In genomic region chr4:173121044-173121685, GRCh38 we compare ENCODE assay signal across 8 cellular contexts.
DNase-seq lines count a peak whose midpoint lies in the region; ATAC-seq lines count a peak whose summit lies in the region.

No MANE protein-coding gene starts in this region.

- peak; percentile 89 for ATAC-seq in GM19035 (IDR thresholded peaks at IDR 0.05; ENCODE audit: unreplicated experiment)
- peak; percentile 100 for ATAC-seq in HG03066 (IDR thresholded peaks at IDR 0.05; ENCODE audit: low read depth, unreplicated experiment)

- no peaks in the 10 kb centered on the region for H3K36me3 Mint-ChIP-seq in activated naive CD4-positive, alpha-beta T cell treated with anti-CD3 and anti-CD28 coated beads, Interleukin-2, amount 10 ng/mL, durations not matched to agents 7 days and 5 days

- no peaks in the 10 kb centered on the region for H3K27me3 Mint-ChIP-seq in activated naive CD4-positive, alpha-beta T cell treated with anti-CD3 and anti-CD28 coated beads, Interleukin-2, amount 10 ng/mL, durations not matched to agents 7 days and 5 days

- H3K27ac Mint-ChIP-seq in activated naive CD4-positive, alpha-beta T cell treated with anti-CD3 and anti-CD28 coated beads, Interleukin-2, amount 10 ng/mL, durations not matched to agents 7 days and 5 days, result no peak overlapping the region

- CTCF ChIA-PET in activated naive CD4-positive, alpha-beta T cell treated with anti-CD3 and anti-CD28 coated beads, Interleukin-2, amount 10 ng/mL, durations not matched to agents 7 days and 5 days (lab: Charles Lee), result interaction anchor here (0.7 kb wide), 1 partner anchor 270 kb away, joined by 3 read pairs; no protein-coding TSS in a partner anchor

- H3K4me1 Mint-ChIP-seq in activated naive CD4-positive, alpha-beta T cell treated with anti-CD3 and anti-CD28 coated beads, Interleukin-2, amount 10 ng/mL, durations not matched to agents 7 days and 5 days, result peaks cover 3% of the 10 kb centered on the region

- peak; percentile 60 for DNase-seq in COR-L47 (lab: John Stamatoyannopoulos, UW)
- peak; percentile 58 for DNase-seq in OCI-M1 (lab: John Stamatoyannopoulos, UW)
- peak; percentile 48 for DNase-seq in iPS-NIHi7 (ENCODE audit: extremely low spot score)
- DNase-seq in retina, result no peak
- no peak for DNase-seq in activated naive CD4-positive, alpha-beta T cell treated with anti-CD3 and anti-CD28 coated beads, Interleukin-2, amount 10 ng/mL, durations not matched to agents 7 days and 5 days
- no peak for DNase-seq in effector CD8-positive, alpha-beta T cell (lab: John Stamatoyannopoulos, UW)

- peaks cover 3% of the 10 kb centered on the region for H3K9me3 Mint-ChIP-seq in activated naive CD4-positive, alpha-beta T cell treated with anti-CD3 and anti-CD28 coated beads, Interleukin-2, amount 10 ng/mL, durations not matched to agents 7 days and 5 days

- no peak overlapping the region for H3K4me3 Mint-ChIP-seq in activated naive CD4-positive, alpha-beta T cell treated with anti-CD3 and anti-CD28 coated beads, Interleukin-2, amount 10 ng/mL, durations not matched to agents 7 days and 5 days

Comparison
In these comparisons a context has a peak if more than half of its experiments do, and no peak if none do; other contexts are left out.
1. DNase-seq: peak in COR-L47 (single experiment), OCI-M1 (single experiment) and iPS-NIHi7 (single experiment); none in retina (single experiment), activated naive CD4-positive, alpha-beta T cell treated with anti-CD3 and anti-CD28 coated beads, Interleukin-2, amount 10 ng/mL, durations not matched to agents 7 days and 5 days (single experiment) and effector CD8-positive, alpha-beta T cell (single experiment).